ENCODE assay signal across 10 cellular contexts in the genomic region with DNA sequence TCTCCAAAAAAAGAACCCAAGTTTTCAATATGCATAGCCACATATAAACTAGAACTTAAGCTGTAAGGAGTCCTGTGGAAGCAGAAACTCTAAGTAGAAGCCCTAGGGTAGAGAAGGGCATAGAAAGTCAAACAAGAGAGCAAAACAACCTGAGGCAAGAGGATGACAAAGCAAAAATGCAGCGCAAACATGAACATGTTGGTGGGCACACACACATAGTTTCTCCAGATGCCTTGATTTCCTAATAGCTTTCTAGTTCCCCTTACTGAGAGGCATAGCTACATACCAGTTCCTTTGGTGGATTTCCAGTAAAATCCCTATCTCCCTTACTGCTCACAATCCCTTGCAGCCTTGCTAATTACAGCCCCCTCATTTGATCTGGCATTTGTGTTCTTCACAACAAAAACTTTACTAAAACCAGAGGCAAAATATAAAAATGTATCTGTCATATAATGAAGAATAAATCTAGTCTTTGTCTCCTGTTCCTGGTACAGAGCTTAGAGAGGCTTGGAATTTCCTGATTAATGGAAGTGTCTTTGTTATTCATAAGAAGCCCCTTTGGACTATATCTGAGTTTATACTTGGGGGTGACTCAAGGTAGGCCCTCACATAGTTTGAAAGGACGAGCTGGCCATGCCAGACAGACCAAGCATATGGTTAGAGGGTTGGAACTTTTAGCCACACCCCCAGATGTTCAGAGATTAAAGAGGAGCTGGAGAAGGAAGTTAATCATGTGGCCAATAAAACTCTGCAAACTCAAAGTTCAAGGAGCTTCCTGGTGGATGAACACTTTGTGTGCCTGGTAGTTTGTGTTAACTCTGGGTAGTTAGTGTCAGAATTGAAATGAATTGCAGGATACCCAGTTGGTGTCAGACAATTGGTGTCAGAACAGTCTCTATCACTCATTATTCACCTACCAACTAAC. TPM values are rescaled to one million over a fixed set of nuclear protein-coding genes. Genes with fewer than 3 reads are reported as not detected.
DNase-seq lines count a peak whose midpoint lies in the region; ATAC-seq, FAIRE-seq and TF ChIP-seq lines count a peak whose summit lies in the region.
"Had no signal": no experiment of that assay in that cellular context is flagged by ENCODE, and none has a peak within 500 bp of the region (broad histone marks: within the 10 kb centered on the region; RNA-seq: fewer than 3 reads in every experiment).

No MANE protein-coding gene starts in this region.

- H3K9me3 Mint-ChIP-seq in CD4-positive, alpha-beta T cell, result no peaks in the 10 kb centered on the region

- no peaks in the 10 kb centered on the region for H3K9me3 ChIP-seq in CD4-positive, alpha-beta T cell (ENCODE audit: control insufficient read depth, low read length)

- peaks cover 56% of the 10 kb centered on the region for H3K36me3 Mint-ChIP-seq in CD4-positive, alpha-beta T cell (ENCODE audit: low read depth)

- H3K27ac Mint-ChIP-seq in CD4-positive, alpha-beta T cell, result no peak overlapping the region

- TF ChIP-seq CTCF in AG10803 (conservative IDR thresholded peaks at IDR 0.05; ENCODE audit: low read length), result no peak
- TF ChIP-seq CTCF in CD4-positive, alpha-beta T cell (IDR thresholded peaks at IDR 0.05), result no peak

- no peak overlapping the region for H3K4me3 ChIP-seq in AG10803 (ENCODE audit: low read length)
- H3K4me3 ChIP-seq: skin epidermis had no signal

- peaks cover 10% of the 10 kb centered on the region for H3K4me1 Mint-ChIP-seq in CD4-positive, alpha-beta T cell (ENCODE audit: low read depth)

- POLR2A ChIA-PET in CD4-positive, alpha-beta T cell (lab: Charles Lee), result no interaction called here

- intact Hi-C loops in CD4-positive, alpha-beta T cell (cut with DNase I, micrococcal nuclease), result no loop called here

- peak; percentile 87 for DNase-seq in AG10803 (ENCODE audit: low read depth)
- DNase-seq in LoVo (ENCODE audit: low spot score), result peak; percentile 65
- DNase-seq in medulla oblongata (ENCODE audit: extremely low spot score), result peak; percentile 21
- no peak for DNase-seq in urothelium cell line (ENCODE audit: low spot score)
- DNase-seq in 8988T, result no peak
- no peak for DNase-seq in activated CD4-positive, CD25-positive, alpha-beta regulatory T cell treated with anti-CD3 and anti-CD28 coated beads, Interleukin-2, amount 50 U/mL, for 72 hours
- no peak for DNase-seq in CD4-positive, alpha-beta T cell

- H3K4me3 Mint-ChIP-seq in CD4-positive, alpha-beta T cell, result no peak overlapping the region

- no peak for ATAC-seq in CD4-positive, alpha-beta T cell (ENCODE audit: poor library complexity)

- H3K27me3 ChIP-seq in CD4-positive, alpha-beta T cell (ENCODE audit: control insufficient read depth, insufficient read depth, low read length), result no peaks in the 10 kb centered on the region

- FAIRE-seq in colon (lab: Jason Lieb, UNC), result peak; percentile 55
- no peak for FAIRE-seq in urothelium cell line (lab: Jason Lieb, UNC)

- CTCF ChIA-PET in CD4-positive, alpha-beta T cell (lab: Charles Lee), result interaction anchor here (0.6 kb wide), 1 partner anchor 23 kb away, joined by 3 read pairs; no protein-coding TSS in a partner anchor

- no peak overlapping the region for H3K27ac ChIP-seq in CD4-positive, alpha-beta T cell (ENCODE audit: low read depth, low read length)

- no peaks in the 10 kb centered on the region for H3K27me3 Mint-ChIP-seq in CD4-positive, alpha-beta T cell

RNA-seq across cellular contexts. Expression of gene ZCCHC13, which starts 52.7 kb away (rescaled TPM):
- not detected for total RNA-seq in CD4-positive, alpha-beta T cell
- total RNA-seq: dermis microvascular lymphatic vessel endothelial cell had no signal

Comparison
In these comparisons a context has a peak if more than half of its experiments do, and no peak if none do; other contexts are left out.
1. DNase-seq: peak in AG10803 (single experiment), LoVo (single experiment) and medulla oblongata (single experiment); none in urothelium cell line (single experiment), 8988T (single experiment), activated CD4-positive, CD25-positive, alpha-beta regulatory T cell treated with anti-CD3 and anti-CD28 coated beads, Interleukin-2, amount 50 U/mL, for 72 hours (single experiment) and CD4-positive, alpha-beta T cell (0 of 10).